ENCODE assay signal across 9 cellular contexts in genomic region chr5:57889558-57889957, GRCh38.
DNase-seq lines count a peak whose midpoint lies in the region; ATAC-seq lines count a peak whose summit lies in the region.
"Had no signal": no experiment of that assay in that cellular context is flagged by ENCODE, and none has a peak within 500 bp of the region (broad histone marks: within the 10 kb centered on the region; RNA-seq: fewer than 3 reads in every experiment).

No MANE protein-coding gene starts in this region.

- no peak for ATAC-seq in HG02759 (IDR thresholded peaks at IDR 0.05; ENCODE audit: unreplicated experiment)
- ATAC-seq in HG03139 (IDR thresholded peaks at IDR 0.05; ENCODE audit: unreplicated experiment): no peak
- ATAC-seq in HG03520 (IDR thresholded peaks at IDR 0.05; ENCODE audit: unreplicated experiment): no peak

- DNase-seq in AG08395 (ENCODE audit: low spot score) (peak; percentile 66), KG1 (lab: John Stamatoyannopoulos, UW) (peak; percentile 3), astrocyte of the hippocampus (ENCODE audit: low read depth, low spot score) (peak; percentile 97), kidney glomerular epithelial cell (lab: John Stamatoyannopoulos, UW) (peak; percentile 95)
- DNase-seq in stimulated activated CD4-positive, alpha-beta T cell treated with anti-CD3 and anti-CD28 coated beads, Interleukin-4, amount 100 ng/mL, for 1 hour: no peak
- DNase-seq: DND-41 had no signal
